7 cellular contexts compared by ENCODE assay signal in the genomic region with DNA sequence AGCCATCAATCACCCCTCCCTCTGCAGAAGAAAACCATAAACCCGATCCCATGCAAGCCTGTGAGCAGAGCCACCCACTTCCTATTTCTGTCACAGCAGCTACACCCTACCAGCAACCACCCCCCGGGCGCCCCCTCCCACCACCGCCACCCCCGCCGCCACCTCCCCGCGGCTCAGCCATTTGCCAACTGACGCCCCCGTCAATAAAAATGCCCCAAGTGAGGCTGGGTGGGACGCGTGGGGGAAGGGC. TPM values are rescaled to one million over a fixed set of nuclear protein-coding genes. Genes with fewer than 3 reads are reported as not detected.
DNase-seq lines count a peak whose midpoint lies in the region; TF ChIP-seq lines count a peak whose summit lies in the region.

No MANE protein-coding gene starts in this region.

- no peaks in the 10 kb centered on the region for H3K36me3 ChIP-seq in H7 (replicated peaks; ENCODE audit: control insufficient read depth, insufficient read depth, low read length)

- H3K27ac ChIP-seq in layer of hippocampus (ENCODE audit: low read depth, low read length): peak overlapping the region; percentile 92

- H3K27me3 ChIP-seq in H7 (ENCODE audit: control insufficient read depth, insufficient read depth, low read length) (peaks cover 10% of the 10 kb centered on the region), layer of hippocampus (ENCODE audit: control insufficient read depth, insufficient read depth, low read length) (no peaks in the 10 kb centered on the region)

- H3K4me3 ChIP-seq in H7 (ENCODE audit: insufficient read depth, low read depth, low read length): peak overlapping the region; percentile 82
- H3K4me3 ChIP-seq in astrocyte of the cerebellum (ENCODE audit: low read depth, low read length): peak overlapping the region; percentile 79

- TF ChIP-seq CTCF in astrocyte of the cerebellum (IDR thresholded peaks at IDR 0.05; ENCODE audit: low read depth, low read length, missing control alignments): no peak

- in situ Hi-C loops in astrocyte of the cerebellum (cut with HindIII; ENCODE audit: low sequenced_read_pairs): no loop called here

- no peak for DNase-seq in H7
- DNase-seq in SIG-M5 (lab: John Stamatoyannopoulos, UW): peak; percentile 2
- DNase-seq in astrocyte of the cerebellum (ENCODE audit: low read depth): no peak
- peak; percentile 26 for DNase-seq in superior temporal gyrus (ENCODE audit: extremely low spot score)
- DNase-seq in kidney tubule cell (ENCODE audit: low spot score): no peak
- no peak for DNase-seq in GOT3 (lab: John Stamatoyannopoulos, UW)

RNA-seq across cellular contexts. Expression of a gene that starts 1.1 kb away (rescaled TPM):
- 31.4 and 41.3 TPM in 2 replicates for total RNA-seq in H7 (2014; rRNA removed; shearing (Covaris generic))

Comparison
In these comparisons a context has a peak if more than half of its experiments do, and no peak if none do; other contexts are left out.
1. DNase-seq: peak in SIG-M5 (single experiment) and superior temporal gyrus (single experiment); none in H7 (single experiment), astrocyte of the cerebellum (single experiment), kidney tubule cell (single experiment) and GOT3 (single experiment).